In genomic region chr17:8439681-8440080, GRCh38 we compare ENCODE assay signal across 28 cellular contexts. TPM values are rescaled to one million over a fixed set of nuclear protein-coding genes. Genes with fewer than 3 reads are reported as not detected.
"Had no signal": no experiment of that assay in that cellular context is flagged by ENCODE, and none has a peak within 500 bp of the region (broad histone marks: within the 10 kb centered on the region; RNA-seq: fewer than 3 reads in every experiment).

No MANE protein-coding gene starts in this region.

- ATAC-seq: left colon; SK-N-SH treated with all-trans-retinoic acid at 6 μM for 48 hours; stimulated activated naive B cell treated with anti-CD40 and anti-IgM and Interleukin-4, amounts not matched to agents 10 μg/mL and 1 μg/mL and 100 μg/mL, for 72 hours; T-cell; upper lobe of right lung had no signal

- H3K9me3 ChIP-seq: esophagus muscularis mucosa, sigmoid colon, thoracic aorta, upper lobe of right lung had no signal

- H3K9me3 Mint-ChIP-seq: activated T-helper 2 cell treated with anti-CD3 and anti-CD28 coated beads, Interferon-gamma antibody, Interleukin-2, Interleukin-4, amounts not matched to agents 10 μg/mL and 5 μg/mL and 100 μg/mL, durations not matched to agents 14 hours and 24 hours and 36 hours; memory B cell; stimulated activated naive B cell treated with anti-CD40 and anti-IgM and Interleukin-4, amounts not matched to agents 10 μg/mL and 1 μg/mL and 100 μg/mL, for 72 hours; T-cell had no signal

- H3K4me3 Mint-ChIP-seq: memory B cell; stimulated activated naive B cell treated with anti-CD40 and anti-IgM and Interleukin-4, amounts not matched to agents 10 μg/mL and 1 μg/mL and 100 μg/mL, for 72 hours had no signal

- H3K27me3 ChIP-seq: brain microvascular endothelial cell, esophagus muscularis mucosa, sigmoid colon, upper lobe of right lung had no signal

- H3K27me3 Mint-ChIP-seq: memory B cell; stimulated activated naive B cell treated with anti-CD40 and anti-IgM and Interleukin-4, amounts not matched to agents 10 μg/mL and 1 μg/mL and 100 μg/mL, for 72 hours; T-cell had no signal

- FAIRE-seq: frontal cortex had no signal

- H3K4me3 ChIP-seq: esophagus muscularis mucosa, sigmoid colon, smooth muscle cell, thoracic aorta, upper lobe of right lung had no signal

- DNase-seq: activated CD4-positive, alpha-beta T cell treated with anti-CD3 and anti-CD28 coated beads, Interleukin-2, amount 50 U/mL, for 48 hours; activated naive CD4-positive, alpha-beta T cell; aorta; brain microvascular endothelial cell; caudate nucleus; dermis blood vessel endothelial cell; effector memory CD4-positive, alpha-beta T cell; glutamatergic neuron; islet precursor cell; left colon; sigmoid colon; stimulated activated CD4-positive, alpha-beta T cell treated with anti-CD3 and anti-CD28 coated beads, Interleukin-15, amount 100 ng/mL, for 24 hours; stimulated activated CD8-positive, alpha-beta memory T cell treated with anti-CD3 and anti-CD28 coated beads, Interleukin-4, amount 100 ng/mL, for 48 hours; stimulated activated naive B cell treated with anti-CD40 and anti-IgM and Interleukin-4, amounts not matched to agents 10 μg/mL and 1 μg/mL and 100 μg/mL, for 72 hours; T-cell; T-helper 9 cell; upper lobe of right lung had no signal

- H3K27ac ChIP-seq: brain microvascular endothelial cell, esophagus muscularis mucosa, sigmoid colon, thoracic aorta, upper lobe of right lung had no signal

- H3K27ac Mint-ChIP-seq: activated T-helper 2 cell treated with anti-CD3 and anti-CD28 coated beads, Interferon-gamma antibody, Interleukin-2, Interleukin-4, amounts not matched to agents 10 μg/mL and 5 μg/mL and 100 μg/mL, durations not matched to agents 14 hours and 24 hours and 36 hours; memory B cell; stimulated activated naive B cell treated with anti-CD40 and anti-IgM and Interleukin-4, amounts not matched to agents 10 μg/mL and 1 μg/mL and 100 μg/mL, for 72 hours had no signal

- H3K4me2 ChIP-seq: smooth muscle cell had no signal

RNA-seq across cellular contexts. Expression of gene RNF222, which starts 42.1 kb away (rescaled TPM):
- total RNA-seq: activated T-helper 2 cell treated with anti-CD3 and anti-CD28 coated beads, Interferon-gamma antibody, Interleukin-2, Interleukin-4, amounts not matched to agents 10 μg/mL and 5 μg/mL and 100 μg/mL, durations not matched to agents 14 hours and 24 hours and 36 hours; aorta; dermis blood vessel endothelial cell; frontal cortex; left colon; osteoblast; posterior vena cava; renal cortical epithelial cell; sigmoid colon; upper lobe of right lung had no signal
- polyA plus RNA-seq: aorta, neural cell had no signal
